In the genomic region with DNA sequence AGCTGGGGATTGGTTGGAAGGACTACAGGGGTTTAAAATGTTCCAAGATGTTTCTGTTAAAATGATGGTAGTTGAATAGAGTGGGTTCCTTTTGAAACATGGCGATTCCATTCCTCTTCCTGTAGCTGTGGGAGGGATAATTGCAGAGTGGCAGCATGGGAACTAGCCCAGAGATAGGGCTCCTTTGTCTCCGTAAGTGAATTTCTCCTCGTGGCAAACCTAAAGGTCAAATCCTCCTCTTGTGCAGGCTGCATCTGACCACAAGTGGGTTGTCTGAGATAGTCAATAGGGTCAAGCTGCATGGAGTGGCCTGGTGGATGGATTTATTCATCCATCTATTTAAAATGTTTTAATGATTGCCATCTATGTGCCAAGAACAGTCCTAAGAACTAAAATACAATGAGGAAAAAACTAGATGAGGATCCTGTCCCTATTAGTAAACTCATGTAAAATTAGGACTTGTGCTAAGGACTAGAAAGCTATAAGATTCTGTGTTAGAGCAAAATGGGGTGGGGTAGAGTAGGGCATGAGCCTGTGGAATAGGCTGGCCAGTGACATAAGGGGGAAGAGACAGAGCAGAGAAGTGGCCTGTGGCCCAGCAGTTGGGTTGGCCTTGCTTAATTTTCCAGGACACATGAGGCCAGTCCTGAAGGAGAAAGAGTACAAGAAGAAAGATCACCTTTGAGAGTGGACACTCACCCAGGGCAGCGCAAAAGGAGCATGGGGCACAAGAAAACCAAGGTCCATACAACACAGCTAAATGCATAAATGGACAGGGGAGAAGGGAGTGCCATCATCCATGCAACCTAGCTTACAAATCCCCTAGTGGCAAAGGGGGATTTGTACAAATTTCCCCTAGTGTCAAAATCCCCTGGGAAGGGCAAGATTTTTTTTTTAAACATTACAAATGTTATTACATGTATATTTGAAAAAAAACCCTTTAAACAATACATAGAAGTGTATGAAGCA, we compare ENCODE assay signal across 21 cellular contexts.
DNase-seq lines count a peak whose midpoint lies in the region; ATAC-seq and TF ChIP-seq lines count a peak whose summit lies in the region.
"Had no signal": no experiment of that assay in that cellular context is flagged by ENCODE, and none has a peak within 500 bp of the region (broad histone marks: within the 10 kb centered on the region; RNA-seq: fewer than 3 reads in every experiment).

No MANE protein-coding gene starts in this region.

- H3K9ac ChIP-seq in mesendoderm (ENCODE audit: low read length), result no peak overlapping the region
- H3K9ac ChIP-seq: GM23248, SK-N-SH had no signal

- no peak overlapping the region for H2BK5ac ChIP-seq in mesendoderm (ENCODE audit: low read length)

- no peak overlapping the region for H2AK5ac ChIP-seq in mesendoderm (ENCODE audit: low read length)

- H3K9me3 ChIP-seq in hepatocyte (ENCODE audit: low read depth), result no peaks in the 10 kb centered on the region
- H3K9me3 ChIP-seq: A549, SK-N-SH had no signal

- H2BK15ac ChIP-seq in mesendoderm (replicated peaks; ENCODE audit: low read depth), result peak overlapping the region; percentile 0

- H3K23ac ChIP-seq in mesendoderm (ENCODE audit: low read length), result no peak overlapping the region

- H3K36me3 ChIP-seq in mesendoderm (ENCODE audit: control insufficient read depth, insufficient read depth, low read length) (no peaks in the 10 kb centered on the region), hepatocyte (replicated peaks; ENCODE audit: insufficient read depth, low read depth) (no peaks in the 10 kb centered on the region)

- peaks cover 41% of the 10 kb centered on the region for H3K4me1 Mint-ChIP-seq in stimulated activated naive CD8-positive, alpha-beta T cell treated with anti-CD3 and anti-CD28 coated beads, Interleukin-15, Interleukin-2, amounts not matched to agents 100 ng/mL and 50 ng/mL, for 24 hours (ENCODE audit: low read depth)
- no peaks in the 10 kb centered on the region for H3K4me1 Mint-ChIP-seq in glutamatergic neuron (ENCODE audit: low read depth, unreplicated experiment)

- H2AFZ ChIP-seq in hepatocyte, result no peak overlapping the region

- ATAC-seq in stimulated activated naive CD8-positive, alpha-beta T cell treated with anti-CD3 and anti-CD28 coated beads, Interleukin-15, Interleukin-2, amounts not matched to agents 100 U/mL and 50 U/mL, for 24 hours, result no peak
- ATAC-seq: A549 had no signal

- H2BK120ac ChIP-seq in mesendoderm (ENCODE audit: low read depth, low read length), result no peak overlapping the region

- no peak overlapping the region for H3K4ac ChIP-seq in mesendoderm (ENCODE audit: low read depth, low read length)

- no peaks in the 10 kb centered on the region for H3K79me2 ChIP-seq in mesendoderm (ENCODE audit: control insufficient read depth, insufficient read depth, low read length)
- no peaks in the 10 kb centered on the region for H3K79me2 ChIP-seq in hepatocyte

- H4K8ac ChIP-seq in mesendoderm (ENCODE audit: low read depth, low read length), result no peak overlapping the region

- no peaks in the 10 kb centered on the region for H3K36me3 Mint-ChIP-seq in stimulated activated naive CD8-positive, alpha-beta T cell treated with anti-CD3 and anti-CD28 coated beads, Interleukin-15, Interleukin-2, amounts not matched to agents 100 ng/mL and 50 ng/mL, for 24 hours (ENCODE audit: low read depth)
- H3K36me3 Mint-ChIP-seq in glutamatergic neuron (ENCODE audit: unreplicated experiment), result no peaks in the 10 kb centered on the region

- H3K27ac ChIP-seq in VCaP (0 out of 2 replicates have a peak overlapping the region, but pooled peaks have one; percentile 79), mesendoderm (ENCODE audit: low read depth, low read length) (no peak overlapping the region), hepatocyte (no peak overlapping the region)
- H3K27ac ChIP-seq: A549, C4-2B, GM23248 had no signal

- no peaks in the 10 kb centered on the region for H3K79me1 ChIP-seq in mesendoderm (ENCODE audit: low read length)

- H3K9me2 ChIP-seq in hepatocyte (replicated peaks; ENCODE audit: insufficient read depth), result no peaks in the 10 kb centered on the region
- H3K9me2 ChIP-seq: SK-N-SH had no signal

- no peak overlapping the region for H3K4me2 ChIP-seq in mesendoderm (ENCODE audit: low read length)
- no peak overlapping the region for H3K4me2 ChIP-seq in hepatocyte
- H3K4me2 ChIP-seq: A549, SK-N-SH had no signal

- no peak overlapping the region for H4K5ac ChIP-seq in mesendoderm (ENCODE audit: low read length)

- H3K56ac ChIP-seq in mesendoderm (ENCODE audit: low read length), result no peak overlapping the region

- DNase-seq in stimulated activated naive CD8-positive, alpha-beta T cell treated with anti-CD3 and anti-CD28 coated beads, Interleukin-15, Interleukin-2, amounts not matched to agents 100 U/mL and 50 U/mL, for 24 hours, result no peak
- DNase-seq in mesendoderm, result no peak
- no peak for DNase-seq in hepatocyte (ENCODE audit: low spot score)
- no peak for DNase-seq in NCI-H345 treated with DMSO at 0.1 percent for 48 hours (lab: John Stamatoyannopoulos, UW; ENCODE audit: unreplicated experiment)
- no peak for DNase-seq in NCI-H1092 treated with DMSO at 0.1 percent for 48 hours (lab: John Stamatoyannopoulos, UW)
- no peak for DNase-seq in glutamatergic neuron
- DNase-seq: COR-L47, DMS153, EL, GM23248, Kasumi-1, NCI-H1417, NCI-H2029, NCI-H2171 treated with DMSO at 0.1 percent for 48 hours, NCI-H526, OCI-M1, SK-N-SH had no signal

- H3K4me3 Mint-ChIP-seq in stimulated activated naive CD8-positive, alpha-beta T cell treated with anti-CD3 and anti-CD28 coated beads, Interleukin-15, Interleukin-2, amounts not matched to agents 100 ng/mL and 50 ng/mL, for 24 hours, result no peak overlapping the region
- no peak overlapping the region for H3K4me3 Mint-ChIP-seq in glutamatergic neuron (ENCODE audit: unreplicated experiment)

- H3K27ac Mint-ChIP-seq in stimulated activated naive CD8-positive, alpha-beta T cell treated with anti-CD3 and anti-CD28 coated beads, Interleukin-15, Interleukin-2, amounts not matched to agents 100 ng/mL and 50 ng/mL, for 24 hours, result peak overlapping the region; percentile 31
- H3K27ac Mint-ChIP-seq in glutamatergic neuron (ENCODE audit: unreplicated experiment), result no peak overlapping the region

- H3K18ac ChIP-seq in mesendoderm (ENCODE audit: low read length), result peak overlapping the region; percentile 55

- no peak overlapping the region for H3K4me3 ChIP-seq in mesendoderm (ENCODE audit: low read length)
- no peak overlapping the region for H3K4me3 ChIP-seq in hepatocyte
- H3K4me3 ChIP-seq: A549, GM23248 had no signal

- H3K27me3 ChIP-seq in mesendoderm (ENCODE audit: insufficient read depth, low read length, poor library complexity) (no peaks in the 10 kb centered on the region), hepatocyte (no peaks in the 10 kb centered on the region)

- no peak for TF ChIP-seq CTCF in VCaP (conservative IDR thresholded peaks at IDR 0.05)
- TF ChIP-seq CTCF in hepatocyte (IDR thresholded peaks at IDR 0.05; ENCODE audit: poor library complexity), result no peak
- no peak for TF ChIP-seq CTCF in glutamatergic neuron (IDR thresholded peaks at IDR 0.05; ENCODE audit: partially characterized antibody, unreplicated experiment)

- peaks cover 5% of the 10 kb centered on the region for H3K27me3 Mint-ChIP-seq in stimulated activated naive CD8-positive, alpha-beta T cell treated with anti-CD3 and anti-CD28 coated beads, Interleukin-15, Interleukin-2, amounts not matched to agents 100 ng/mL and 50 ng/mL, for 24 hours
- peaks cover 2% of the 10 kb centered on the region for H3K27me3 Mint-ChIP-seq in glutamatergic neuron (ENCODE audit: unreplicated experiment)

- peaks cover 13% of the 10 kb centered on the region for H3K9me3 Mint-ChIP-seq in stimulated activated naive CD8-positive, alpha-beta T cell treated with anti-CD3 and anti-CD28 coated beads, Interleukin-15, Interleukin-2, amounts not matched to agents 100 ng/mL and 50 ng/mL, for 24 hours
- H3K9me3 Mint-ChIP-seq in glutamatergic neuron (ENCODE audit: unreplicated experiment), result peaks cover 2% of the 10 kb centered on the region

- H3K4me1 ChIP-seq in mesendoderm (ENCODE audit: control insufficient read depth, low read depth, low read length) (no peaks in the 10 kb centered on the region), hepatocyte (ENCODE audit: insufficient read depth) (peaks cover 6% of the 10 kb centered on the region)

- no peaks in the 10 kb centered on the region for H4K20me1 ChIP-seq in hepatocyte (ENCODE audit: insufficient read depth, poor library complexity, severe bottlenecking)

- no CpG with 5 or more reads among the region's 4 CpGs for WGBS in mesendoderm (ENCODE audit: extremely low coverage, insufficient coverage, low lambda C conversion rate)
- WGBS in hepatocyte (ENCODE audit: low lambda C conversion rate, missing lambda C conversion rate), result 70% methylated on average over 4 of the region's 4 CpGs
